1 cellular context compared by ENCODE assay signal in genomic region chr1:12618661-12619395, GRCh38.
TF ChIP-seq lines count a peak whose summit lies in the region.

No MANE protein-coding gene starts in this region.

TF ChIP-seq in GM23338, 12 proteins besides CTCF, POLR2A, EP300 and RAD21 (continued from another document):
- TF ChIP-seq, protein P1, sequence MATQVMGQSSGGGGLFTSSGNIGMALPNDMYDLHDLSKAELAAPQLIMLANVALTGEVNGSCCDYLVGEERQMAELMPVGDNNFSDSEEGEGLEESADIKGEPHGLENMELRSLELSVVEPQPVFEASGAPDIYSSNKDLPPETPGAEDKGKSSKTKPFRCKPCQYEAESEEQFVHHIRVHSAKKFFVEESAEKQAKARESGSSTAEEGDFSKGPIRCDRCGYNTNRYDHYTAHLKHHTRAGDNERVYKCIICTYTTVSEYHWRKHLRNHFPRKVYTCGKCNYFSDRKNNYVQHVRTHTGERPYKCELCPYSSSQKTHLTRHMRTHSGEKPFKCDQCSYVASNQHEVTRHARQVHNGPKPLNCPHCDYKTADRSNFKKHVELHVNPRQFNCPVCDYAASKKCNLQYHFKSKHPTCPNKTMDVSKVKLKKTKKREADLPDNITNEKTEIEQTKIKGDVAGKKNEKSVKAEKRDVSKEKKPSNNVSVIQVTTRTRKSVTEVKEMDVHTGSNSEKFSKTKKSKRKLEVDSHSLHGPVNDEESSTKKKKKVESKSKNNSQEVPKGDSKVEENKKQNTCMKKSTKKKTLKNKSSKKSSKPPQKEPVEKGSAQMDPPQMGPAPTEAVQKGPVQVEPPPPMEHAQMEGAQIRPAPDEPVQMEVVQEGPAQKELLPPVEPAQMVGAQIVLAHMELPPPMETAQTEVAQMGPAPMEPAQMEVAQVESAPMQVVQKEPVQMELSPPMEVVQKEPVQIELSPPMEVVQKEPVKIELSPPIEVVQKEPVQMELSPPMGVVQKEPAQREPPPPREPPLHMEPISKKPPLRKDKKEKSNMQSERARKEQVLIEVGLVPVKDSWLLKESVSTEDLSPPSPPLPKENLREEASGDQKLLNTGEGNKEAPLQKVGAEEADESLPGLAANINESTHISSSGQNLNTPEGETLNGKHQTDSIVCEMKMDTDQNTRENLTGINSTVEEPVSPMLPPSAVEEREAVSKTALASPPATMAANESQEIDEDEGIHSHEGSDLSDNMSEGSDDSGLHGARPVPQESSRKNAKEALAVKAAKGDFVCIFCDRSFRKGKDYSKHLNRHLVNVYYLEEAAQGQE (IDR thresholded peaks at IDR 0.05; ENCODE audit: unreplicated experiment): no peak
- TF ChIP-seq NANOG (IDR thresholded peaks at IDR 0.05; ENCODE audit: borderline replicate concordance): 0 out of 2 replicates have a peak, but pooled peaks have one; percentile 20
- TF ChIP-seq POLR2AphosphoS5 (IDR thresholded peaks at IDR 0.05; ENCODE audit: low read depth): peak; percentile 31; the same call in 1 of the 2 replicates
